Comparison of ENCODE assay signal across 27 cellular contexts in genomic region chrX:10797493-10797892, GRCh38.
A peak's percentile ranks its signal among the peaks of the same experiment; 100 is the strongest.
DNase-seq lines count a peak whose midpoint lies in the region; ATAC-seq and TF ChIP-seq lines count a peak whose summit lies in the region.
"Had no signal": no experiment of that assay in that cellular context is flagged by ENCODE, and none has a peak within 500 bp of the region (broad histone marks: within the 10 kb centered on the region; RNA-seq: fewer than 3 reads in every experiment).

No MANE protein-coding gene starts in this region.

- H3K9ac ChIP-seq in adipocyte (ENCODE audit: low read length) (no peak overlapping the region), fibroblast of lung (ENCODE audit: insufficient read depth, low read length) (no peak overlapping the region)

- H3K4me1 ChIP-seq in adipocyte (ENCODE audit: control insufficient read depth, insufficient read depth, low read length) (peaks cover 9% of the 10 kb centered on the region), fibroblast of lung (ENCODE audit: control insufficient read depth, extremely low read depth, insufficient read depth, low read length) (no peaks in the 10 kb centered on the region)
- H3K4me1 ChIP-seq: ascending aorta, HAP-1 had no signal

- H3K27me3 Mint-ChIP-seq in activated naive CD4-positive, alpha-beta T cell treated with anti-CD3 and anti-CD28 coated beads, Interleukin-2, amount 10 ng/mL, durations not matched to agents 7 days and 5 days: no peaks in the 10 kb centered on the region
- H3K27me3 Mint-ChIP-seq: activated B cell treated with CpG ODN at 0.5 μM for 24 hours; activated CD4-positive, alpha-beta memory T cell treated with anti-CD3 and anti-CD28 coated beads for 36 hours; CD4-positive, alpha-beta memory T cell; progenitor cell of endocrine pancreas had no signal

- H3K27ac ChIP-seq in C4-2B (peak overlapping the region; percentile 36; the same call in 1 of the 2 replicates), fibroblast of lung (ENCODE audit: insufficient read depth, low read length) (no peak overlapping the region)
- H3K27ac ChIP-seq: SK-N-MC had no signal

- H3K79me2 ChIP-seq in fibroblast of lung (ENCODE audit: control insufficient read depth, insufficient read depth, low read length): no peaks in the 10 kb centered on the region

- H3K9me3 ChIP-seq in adipocyte (ENCODE audit: control insufficient read depth, low read length) (no peaks in the 10 kb centered on the region), fibroblast of lung (ENCODE audit: control insufficient read depth, insufficient read depth, low read depth, low read length) (no peaks in the 10 kb centered on the region)
- H3K9me3 ChIP-seq: ascending aorta, HAP-1, uterus had no signal

- no peaks in the 10 kb centered on the region for H3K4me1 Mint-ChIP-seq in activated naive CD4-positive, alpha-beta T cell treated with anti-CD3 and anti-CD28 coated beads, Interleukin-2, amount 10 ng/mL, durations not matched to agents 7 days and 5 days
- H3K4me1 Mint-ChIP-seq: activated B cell treated with CpG ODN at 0.5 μM for 24 hours; CD4-positive, alpha-beta memory T cell; immature natural killer cell had no signal

- TF ChIP-seq CTCF in C4-2B (conservative IDR thresholded peaks at IDR 0.05) (no peak), fibroblast of lung (conservative IDR thresholded peaks at IDR 0.05 in 1 of 2, IDR thresholded peaks at IDR 0.05 in 1 of 2; ENCODE audit: low read depth in 1 of 2, low read length in 2 of 2) (no peak)

- ATAC-seq in GM19463 (IDR thresholded peaks at IDR 0.05; ENCODE audit: unreplicated experiment) (no peak), HG03095 (IDR thresholded peaks at IDR 0.05; ENCODE audit: unreplicated experiment) (no peak)
- ATAC-seq: Panc1 had no signal

- H3K4me3 Mint-ChIP-seq in activated naive CD4-positive, alpha-beta T cell treated with anti-CD3 and anti-CD28 coated beads, Interleukin-2, amount 10 ng/mL, durations not matched to agents 7 days and 5 days: no peak overlapping the region
- H3K4me3 Mint-ChIP-seq: activated B cell treated with CpG ODN at 0.5 μM for 24 hours; activated CD4-positive, alpha-beta memory T cell treated with anti-CD3 and anti-CD28 coated beads for 36 hours; CD4-positive, alpha-beta memory T cell; immature natural killer cell had no signal

- no peak overlapping the region for H3K4me2 ChIP-seq in fibroblast of lung (ENCODE audit: extremely low read depth, insufficient read depth, low read length)

- CTCF ChIA-PET in activated naive CD4-positive, alpha-beta T cell treated with anti-CD3 and anti-CD28 coated beads, Interleukin-2, amount 10 ng/mL, durations not matched to agents 7 days and 5 days (lab: Charles Lee): no interaction called here

- no peak overlapping the region for H3K27ac Mint-ChIP-seq in activated naive CD4-positive, alpha-beta T cell treated with anti-CD3 and anti-CD28 coated beads, Interleukin-2, amount 10 ng/mL, durations not matched to agents 7 days and 5 days
- H3K27ac Mint-ChIP-seq: activated B cell treated with CpG ODN at 0.5 μM for 24 hours; activated CD4-positive, alpha-beta memory T cell treated with anti-CD3 and anti-CD28 coated beads for 36 hours; CD4-positive, alpha-beta memory T cell; immature natural killer cell; progenitor cell of endocrine pancreas had no signal

- peak; percentile 40 for DNase-seq in adipocyte (ENCODE audit: low read depth)
- peak; percentile 35 to 44 for DNase-seq in fibroblast of lung (ENCODE audit: low read depth in 2 of 2)
- DNase-seq in non-pigmented ciliary epithelial cell (ENCODE audit: low read depth): peak; percentile 6
- DNase-seq in erythroblast (lab: John Stamatoyannopoulos, UW): no peak
- no peak for DNase-seq in activated naive CD4-positive, alpha-beta T cell treated with anti-CD3 and anti-CD28 coated beads, Interleukin-2, amount 10 ng/mL, durations not matched to agents 7 days and 5 days
- DNase-seq: ACHN; activated B cell treated with CpG ODN at 0.5 μM for 24 hours; activated CD4-positive, alpha-beta memory T cell treated with anti-CD3 and anti-CD28 coated beads for 36 hours; activated naive CD4-positive, alpha-beta T cell treated with Interleukin-2 at 50 U/mL for 16 hours; CD4-positive, alpha-beta memory T cell; cortex of kidney; glutamatergic neuron; immature natural killer cell; NCI-H187 treated with DMSO at 0.1 percent for 48 hours; NCI-H345; small intestine; stimulated activated CD8-positive, alpha-beta memory T cell treated with anti-CD3 and anti-CD28 coated beads, Interleukin-4, amount 100 ng/mL, for 48 hours; substantia nigra; uterus had no signal

- H3K4me3 ChIP-seq in adipocyte (ENCODE audit: low read length) (no peak overlapping the region), fibroblast of lung (replicated peaks in 1 of 4; ENCODE audit: control extremely low read depth in 1 of 4, insufficient read depth in 1 of 4, low read depth in 3 of 4, low read length in 4 of 4) (no peak overlapping the region)
- H3K4me3 ChIP-seq: ascending aorta, HAP-1, SK-N-MC, uterus had no signal

- H3K36me3 ChIP-seq in adipocyte (ENCODE audit: control insufficient read depth, insufficient read depth, low read length, severe bottlenecking) (no peaks in the 10 kb centered on the region), fibroblast of lung (ENCODE audit: control insufficient read depth, insufficient read depth, low read length) (no peaks in the 10 kb centered on the region)
- H3K36me3 ChIP-seq: ascending aorta, HAP-1, uterus had no signal

- H2AFZ ChIP-seq in fibroblast of lung (ENCODE audit: low read length): no peak overlapping the region

- H4K20me1 ChIP-seq in fibroblast of lung (ENCODE audit: control insufficient read depth, extremely low read depth, insufficient read depth, low read length): no peaks in the 10 kb centered on the region

- H3K36me3 Mint-ChIP-seq in activated naive CD4-positive, alpha-beta T cell treated with anti-CD3 and anti-CD28 coated beads, Interleukin-2, amount 10 ng/mL, durations not matched to agents 7 days and 5 days: no peaks in the 10 kb centered on the region
- H3K36me3 Mint-ChIP-seq: activated CD4-positive, alpha-beta memory T cell treated with anti-CD3 and anti-CD28 coated beads for 36 hours; CD4-positive, alpha-beta memory T cell; immature natural killer cell had no signal

- H3K27me3 ChIP-seq in adipocyte (replicated peaks; ENCODE audit: control insufficient read depth, insufficient read depth, low read length) (no peaks in the 10 kb centered on the region), fibroblast of lung (ENCODE audit: control insufficient read depth, insufficient read depth, low read length) (no peaks in the 10 kb centered on the region)
- H3K27me3 ChIP-seq: ascending aorta, uterus had no signal

- no peaks in the 10 kb centered on the region for H3K9me3 Mint-ChIP-seq in activated naive CD4-positive, alpha-beta T cell treated with anti-CD3 and anti-CD28 coated beads, Interleukin-2, amount 10 ng/mL, durations not matched to agents 7 days and 5 days
- H3K9me3 Mint-ChIP-seq: activated B cell treated with CpG ODN at 0.5 μM for 24 hours, immature natural killer cell had no signal

- no peak for TF ChIP-seq POLR2A in erythroblast (IDR thresholded peaks at IDR 0.05; ENCODE audit: low read length)

Comparison
In these comparisons a context has a peak if more than half of its experiments do, and no peak if none do; other contexts are left out.
1. DNase-seq: peak in adipocyte (single experiment), fibroblast of lung (2 of 2) and non-pigmented ciliary epithelial cell (single experiment); none in erythroblast (0 of 2) and activated naive CD4-positive, alpha-beta T cell treated with anti-CD3 and anti-CD28 coated beads, Interleukin-2, amount 10 ng/mL, durations not matched to agents 7 days and 5 days (single experiment).